ENCODE assay signal across 1 cellular context in genomic region chr22:27627444-27627833, GRCh38.
TF ChIP-seq lines count a peak whose summit lies in the region.

No MANE protein-coding gene starts in this region.

TF ChIP-seq in HepG2, 621 proteins besides CTCF, POLR2A, EP300 and RAD21 (continued from another document and continues in another):
- TF ChIP-seq, protein P1, sequence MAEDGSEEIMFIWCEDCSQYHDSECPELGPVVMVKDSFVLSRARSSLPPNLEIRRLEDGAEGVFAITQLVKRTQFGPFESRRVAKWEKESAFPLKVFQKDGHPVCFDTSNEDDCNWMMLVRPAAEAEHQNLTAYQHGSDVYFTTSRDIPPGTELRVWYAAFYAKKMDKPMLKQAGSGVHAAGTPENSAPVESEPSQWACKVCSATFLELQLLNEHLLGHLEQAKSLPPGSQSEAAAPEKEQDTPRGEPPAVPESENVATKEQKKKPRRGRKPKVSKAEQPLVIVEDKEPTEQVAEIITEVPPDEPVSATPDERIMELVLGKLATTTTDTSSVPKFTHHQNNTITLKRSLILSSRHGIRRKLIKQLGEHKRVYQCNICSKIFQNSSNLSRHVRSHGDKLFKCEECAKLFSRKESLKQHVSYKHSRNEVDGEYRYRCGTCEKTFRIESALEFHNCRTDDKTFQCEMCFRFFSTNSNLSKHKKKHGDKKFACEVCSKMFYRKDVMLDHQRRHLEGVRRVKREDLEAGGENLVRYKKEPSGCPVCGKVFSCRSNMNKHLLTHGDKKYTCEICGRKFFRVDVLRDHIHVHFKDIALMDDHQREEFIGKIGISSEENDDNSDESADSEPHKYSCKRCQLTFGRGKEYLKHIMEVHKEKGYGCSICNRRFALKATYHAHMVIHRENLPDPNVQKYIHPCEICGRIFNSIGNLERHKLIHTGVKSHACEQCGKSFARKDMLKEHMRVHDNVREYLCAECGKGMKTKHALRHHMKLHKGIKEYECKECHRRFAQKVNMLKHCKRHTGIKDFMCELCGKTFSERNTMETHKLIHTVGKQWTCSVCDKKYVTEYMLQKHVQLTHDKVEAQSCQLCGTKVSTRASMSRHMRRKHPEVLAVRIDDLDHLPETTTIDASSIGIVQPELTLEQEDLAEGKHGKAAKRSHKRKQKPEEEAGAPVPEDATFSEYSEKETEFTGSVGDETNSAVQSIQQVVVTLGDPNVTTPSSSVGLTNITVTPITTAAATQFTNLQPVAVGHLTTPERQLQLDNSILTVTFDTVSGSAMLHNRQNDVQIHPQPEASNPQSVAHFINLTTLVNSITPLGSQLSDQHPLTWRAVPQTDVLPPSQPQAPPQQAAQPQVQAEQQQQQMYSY (CRISPR knock-in tag; IDR thresholded peaks at IDR 0.05), result no peak
- TF ChIP-seq ZNF562 (CRISPR knock-in tag; IDR thresholded peaks at IDR 0.05; ENCODE audit: borderline replicate concordance) (no peak), FOXK1 (CRISPR knock-in tag; IDR thresholded peaks at IDR 0.05; ENCODE audit: borderline replicate concordance, low read depth) (0 out of 2 replicates have a peak, but pooled peaks have one; percentile 46), RCOR2 (CRISPR knock-in tag; IDR thresholded peaks at IDR 0.05) (no peak), NFKBIZ (CRISPR knock-in tag; IDR thresholded peaks at IDR 0.05) (no peak), ARID3A (IDR thresholded peaks at IDR 0.05; ENCODE audit: low read depth, low read length) (0 out of 2 replicates have a peak, but pooled peaks have one; percentile 41), ZSCAN30 (CRISPR knock-in tag; IDR thresholded peaks at IDR 0.05) (no peak), ZNF34 (CRISPR knock-in tag; IDR thresholded peaks at IDR 0.05; ENCODE audit: borderline replicate concordance) (no peak), NKX3-1 (CRISPR knock-in tag; IDR thresholded peaks at IDR 0.05) (no peak), SP140L (CRISPR knock-in tag; IDR thresholded peaks at IDR 0.05; ENCODE audit: borderline replicate concordance) (no peak), HNF4G (IDR thresholded peaks at IDR 0.05; ENCODE audit: borderline replicate concordance, low read depth, low read length) (peak; percentile 38; the same call in 1 of the 2 replicates), HNF4G (CRISPR knock-in tag; IDR thresholded peaks at IDR 0.05; ENCODE audit: borderline replicate concordance, low read depth) (0 out of 2 replicates have a peak, but pooled peaks have one; percentile 26), ZNF24 (IDR thresholded peaks at IDR 0.05) (no peak), ZNF121 (CRISPR knock-in tag; IDR thresholded peaks at IDR 0.05) (peak; percentile 66), STAG1 (CRISPR knock-in tag; IDR thresholded peaks at IDR 0.05) (peak; percentile 63), PCBP2 (optimal IDR thresholded peaks at IDR 0.05; ENCODE audit: low read depth, low read length, poor library complexity, severe bottlenecking) (no peak), ZNF143 (CRISPR knock-in tag; IDR thresholded peaks at IDR 0.05) (no peak), SSRP1 (CRISPR knock-in tag; IDR thresholded peaks at IDR 0.05) (no peak), IKZF4 (CRISPR knock-in tag; IDR thresholded peaks at IDR 0.05; ENCODE audit: borderline replicate concordance, low read depth, not compliant biosample characterization) (no peak), NFYC (CRISPR knock-in tag; IDR thresholded peaks at IDR 0.05) (no peak), ZNF260 (CRISPR knock-in tag; IDR thresholded peaks at IDR 0.05; ENCODE audit: borderline replicate concordance, low read depth) (no peak), TMF1 (CRISPR knock-in tag; IDR thresholded peaks at IDR 0.05; ENCODE audit: low read depth) (no peak), ZSCAN12 (CRISPR knock-in tag; IDR thresholded peaks at IDR 0.05) (no peak), SAP130 (CRISPR knock-in tag; IDR thresholded peaks at IDR 0.05; ENCODE audit: low read depth) (peak; percentile 31), CCDC6 (CRISPR knock-in tag; IDR thresholded peaks at IDR 0.05) (no peak), ZNF547 (CRISPR knock-in tag; IDR thresholded peaks at IDR 0.05) (no peak), ZNF30 (CRISPR knock-in tag; IDR thresholded peaks at IDR 0.05) (no peak), ZNF792 (CRISPR knock-in tag; IDR thresholded peaks at IDR 0.05) (peak; percentile 32; the same call in 1 of the 2 replicates), SKI (IDR thresholded peaks at IDR 0.05; ENCODE audit: partially characterized antibody) (no peak), THAP11 (CRISPR knock-in tag; IDR thresholded peaks at IDR 0.05) (0 out of 2 replicates have a peak, but pooled peaks have one; percentile 14), POLR2AphosphoS5 (IDR thresholded peaks at IDR 0.05; ENCODE audit: low read depth, low read length) (no peak), U2AF1 (optimal IDR thresholded peaks at IDR 0.05; ENCODE audit: low read depth, low read length) (no peak), ONECUT2 (CRISPR knock-in tag; IDR thresholded peaks at IDR 0.05) (no peak), ZNF598 (CRISPR knock-in tag; IDR thresholded peaks at IDR 0.05; ENCODE audit: borderline replicate concordance) (no peak), ZBTB1 (CRISPR knock-in tag; IDR thresholded peaks at IDR 0.05; ENCODE audit: borderline replicate concordance) (no peak), TEAD3 (CRISPR knock-in tag; optimal IDR thresholded peaks at IDR 0.05; ENCODE audit: borderline replicate concordance) (peak; percentile 44), HMG20A (CRISPR knock-in tag; IDR thresholded peaks at IDR 0.05; ENCODE audit: borderline replicate concordance) (no peak), ZNF672 (CRISPR knock-in tag; IDR thresholded peaks at IDR 0.05) (no peak), HDAC2 (CRISPR knock-in tag; IDR thresholded peaks at IDR 0.05) (peak; percentile 29; the same call in 1 of the 2 replicates), ZBTB43 (CRISPR knock-in tag; conservative IDR thresholded peaks at IDR 0.05) (0 out of 2 replicates have a peak, but pooled peaks have one; percentile 24), KDM1A (CRISPR knock-in tag; IDR thresholded peaks at IDR 0.05) (no peak), ZNF761 (CRISPR knock-in tag; conservative IDR thresholded peaks at IDR 0.05) (no peak), TERF1 (CRISPR knock-in tag; IDR thresholded peaks at IDR 0.05) (no peak), CREM (IDR thresholded peaks at IDR 0.05) (0 out of 2 replicates have a peak, but pooled peaks have one; percentile 32), CREM (CRISPR knock-in tag; IDR thresholded peaks at IDR 0.05) (no peak), SRSF9 (IDR thresholded peaks at IDR 0.05; ENCODE audit: borderline replicate concordance, insufficient read depth, low read depth, low read length, poor library complexity, severe bottlenecking) (no peak)
- TF ChIP-seq, protein P2, sequence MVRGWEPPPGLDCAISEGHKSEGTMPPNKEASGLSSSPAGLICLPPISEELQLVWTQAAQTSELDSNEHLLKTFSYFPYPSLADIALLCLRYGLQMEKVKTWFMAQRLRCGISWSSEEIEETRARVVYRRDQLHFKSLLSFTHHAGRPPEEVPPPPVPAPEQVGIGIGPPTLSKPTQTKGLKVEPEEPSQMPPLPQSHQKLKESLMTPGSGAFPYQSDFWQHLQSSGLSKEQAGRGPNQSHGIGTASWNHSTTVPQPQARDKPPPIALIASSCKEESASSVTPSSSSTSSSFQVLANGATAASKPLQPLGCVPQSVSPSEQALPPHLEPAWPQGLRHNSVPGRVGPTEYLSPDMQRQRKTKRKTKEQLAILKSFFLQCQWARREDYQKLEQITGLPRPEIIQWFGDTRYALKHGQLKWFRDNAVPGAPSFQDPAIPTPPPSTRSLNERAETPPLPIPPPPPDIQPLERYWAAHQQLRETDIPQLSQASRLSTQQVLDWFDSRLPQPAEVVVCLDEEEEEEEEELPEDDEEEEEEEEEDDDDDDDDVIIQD (CRISPR knock-in tag; IDR thresholded peaks at IDR 0.05; ENCODE audit: low read depth), result no peak
- TF ChIP-seq, protein P3, sequence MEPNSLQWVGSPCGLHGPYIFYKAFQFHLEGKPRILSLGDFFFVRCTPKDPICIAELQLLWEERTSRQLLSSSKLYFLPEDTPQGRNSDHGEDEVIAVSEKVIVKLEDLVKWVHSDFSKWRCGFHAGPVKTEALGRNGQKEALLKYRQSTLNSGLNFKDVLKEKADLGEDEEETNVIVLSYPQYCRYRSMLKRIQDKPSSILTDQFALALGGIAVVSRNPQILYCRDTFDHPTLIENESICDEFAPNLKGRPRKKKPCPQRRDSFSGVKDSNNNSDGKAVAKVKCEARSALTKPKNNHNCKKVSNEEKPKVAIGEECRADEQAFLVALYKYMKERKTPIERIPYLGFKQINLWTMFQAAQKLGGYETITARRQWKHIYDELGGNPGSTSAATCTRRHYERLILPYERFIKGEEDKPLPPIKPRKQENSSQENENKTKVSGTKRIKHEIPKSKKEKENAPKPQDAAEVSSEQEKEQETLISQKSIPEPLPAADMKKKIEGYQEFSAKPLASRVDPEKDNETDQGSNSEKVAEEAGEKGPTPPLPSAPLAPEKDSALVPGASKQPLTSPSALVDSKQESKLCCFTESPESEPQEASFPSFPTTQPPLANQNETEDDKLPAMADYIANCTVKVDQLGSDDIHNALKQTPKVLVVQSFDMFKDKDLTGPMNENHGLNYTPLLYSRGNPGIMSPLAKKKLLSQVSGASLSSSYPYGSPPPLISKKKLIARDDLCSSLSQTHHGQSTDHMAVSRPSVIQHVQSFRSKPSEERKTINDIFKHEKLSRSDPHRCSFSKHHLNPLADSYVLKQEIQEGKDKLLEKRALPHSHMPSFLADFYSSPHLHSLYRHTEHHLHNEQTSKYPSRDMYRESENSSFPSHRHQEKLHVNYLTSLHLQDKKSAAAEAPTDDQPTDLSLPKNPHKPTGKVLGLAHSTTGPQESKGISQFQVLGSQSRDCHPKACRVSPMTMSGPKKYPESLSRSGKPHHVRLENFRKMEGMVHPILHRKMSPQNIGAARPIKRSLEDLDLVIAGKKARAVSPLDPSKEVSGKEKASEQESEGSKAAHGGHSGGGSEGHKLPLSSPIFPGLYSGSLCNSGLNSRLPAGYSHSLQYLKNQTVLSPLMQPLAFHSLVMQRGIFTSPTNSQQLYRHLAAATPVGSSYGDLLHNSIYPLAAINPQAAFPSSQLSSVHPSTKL (CRISPR knock-in tag; IDR thresholded peaks at IDR 0.05), result peak; percentile 33; the same call in 1 of the 2 replicates
- TF ChIP-seq, protein P4, sequence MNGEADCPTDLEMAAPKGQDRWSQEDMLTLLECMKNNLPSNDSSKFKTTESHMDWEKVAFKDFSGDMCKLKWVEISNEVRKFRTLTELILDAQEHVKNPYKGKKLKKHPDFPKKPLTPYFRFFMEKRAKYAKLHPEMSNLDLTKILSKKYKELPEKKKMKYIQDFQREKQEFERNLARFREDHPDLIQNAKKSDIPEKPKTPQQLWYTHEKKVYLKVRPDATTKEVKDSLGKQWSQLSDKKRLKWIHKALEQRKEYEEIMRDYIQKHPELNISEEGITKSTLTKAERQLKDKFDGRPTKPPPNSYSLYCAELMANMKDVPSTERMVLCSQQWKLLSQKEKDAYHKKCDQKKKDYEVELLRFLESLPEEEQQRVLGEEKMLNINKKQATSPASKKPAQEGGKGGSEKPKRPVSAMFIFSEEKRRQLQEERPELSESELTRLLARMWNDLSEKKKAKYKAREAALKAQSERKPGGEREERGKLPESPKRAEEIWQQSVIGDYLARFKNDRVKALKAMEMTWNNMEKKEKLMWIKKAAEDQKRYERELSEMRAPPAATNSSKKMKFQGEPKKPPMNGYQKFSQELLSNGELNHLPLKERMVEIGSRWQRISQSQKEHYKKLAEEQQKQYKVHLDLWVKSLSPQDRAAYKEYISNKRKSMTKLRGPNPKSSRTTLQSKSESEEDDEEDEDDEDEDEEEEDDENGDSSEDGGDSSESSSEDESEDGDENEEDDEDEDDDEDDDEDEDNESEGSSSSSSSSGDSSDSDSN (CRISPR knock-in tag; IDR thresholded peaks at IDR 0.05), result no peak
- TF ChIP-seq, protein P5, sequence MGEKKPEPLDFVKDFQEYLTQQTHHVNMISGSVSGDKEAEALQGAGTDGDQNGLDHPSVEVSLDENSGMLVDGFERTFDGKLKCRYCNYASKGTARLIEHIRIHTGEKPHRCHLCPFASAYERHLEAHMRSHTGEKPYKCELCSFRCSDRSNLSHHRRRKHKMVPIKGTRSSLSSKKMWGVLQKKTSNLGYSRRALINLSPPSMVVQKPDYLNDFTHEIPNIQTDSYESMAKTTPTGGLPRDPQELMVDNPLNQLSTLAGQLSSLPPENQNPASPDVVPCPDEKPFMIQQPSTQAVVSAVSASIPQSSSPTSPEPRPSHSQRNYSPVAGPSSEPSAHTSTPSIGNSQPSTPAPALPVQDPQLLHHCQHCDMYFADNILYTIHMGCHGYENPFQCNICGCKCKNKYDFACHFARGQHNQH (CRISPR knock-in tag; IDR thresholded peaks at IDR 0.05), result peak; percentile 48; the same call in 1 of the 2 replicates
